16 cellular contexts compared by ENCODE assay signal in the genomic region with DNA sequence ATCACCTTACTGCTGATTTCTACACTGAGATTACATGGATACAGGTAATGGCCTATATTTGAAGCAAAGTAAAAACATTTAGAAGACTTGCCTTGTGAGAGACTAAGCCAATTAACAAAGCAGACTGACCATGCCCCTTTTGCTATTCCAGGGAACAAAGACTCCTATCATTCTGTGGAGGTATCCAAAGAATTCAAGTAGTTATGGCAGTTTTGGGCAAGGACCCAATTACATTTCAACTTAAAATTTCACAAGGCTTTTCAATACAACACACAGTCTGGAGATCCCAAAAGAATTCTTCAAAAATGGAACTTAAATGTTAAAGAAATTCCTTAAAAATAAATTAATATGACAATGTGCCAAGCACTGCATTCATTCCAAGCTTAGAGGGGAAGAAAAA.
DNase-seq lines count a peak whose midpoint lies in the region; TF ChIP-seq lines count a peak whose summit lies in the region.
"Had no signal": no experiment of that assay in that cellular context is flagged by ENCODE, and none has a peak within 500 bp of the region (broad histone marks: within the 10 kb centered on the region; RNA-seq: fewer than 3 reads in every experiment).

No MANE protein-coding gene starts in this region.

- 0 out of 2 replicates have a peak, but pooled peaks cover 6% of the 10 kb centered on the region for H3K36me3 Mint-ChIP-seq in HFFc6 (ENCODE audit: low read depth)
- H3K36me3 Mint-ChIP-seq: CD4-positive, alpha-beta memory T cell had no signal

- H3K9me3 ChIP-seq in smooth muscle cell (replicated peaks; ENCODE audit: low read depth) = no peaks in the 10 kb centered on the region
- H3K9me3 ChIP-seq: esophagus squamous epithelium had no signal

- TF ChIP-seq CTCF in AG10803 (conservative IDR thresholded peaks at IDR 0.05; ENCODE audit: low read length) (no peak), HFFc6 (IDR thresholded peaks at IDR 0.05) (no peak), cardiac fibroblast (IDR thresholded peaks at IDR 0.05; ENCODE audit: low read depth, low read length) (no peak), GM13977 (IDR thresholded peaks at IDR 0.05; ENCODE audit: extremely low read depth, insufficient read depth, missing control alignments) (no peak), smooth muscle cell (IDR thresholded peaks at IDR 0.05; ENCODE audit: borderline replicate concordance, insufficient read depth, poor library complexity, severe bottlenecking) (no peak)

- in situ Hi-C loops in GM13977 (cut with MboI; ENCODE audit: low pct_unique_long_range_greater_than_20kb, low sequenced_read_pairs, unreplicated experiment) = no loop called here

- H3K4me1 ChIP-seq in smooth muscle cell (ENCODE audit: low read depth) = peaks cover 9% of the 10 kb centered on the region

- H2AFZ ChIP-seq in smooth muscle cell (ENCODE audit: low read depth) = no peak overlapping the region

- no peak overlapping the region for H3K4me3 Mint-ChIP-seq in HFFc6
- H3K4me3 Mint-ChIP-seq: activated CD8-positive, alpha-beta T cell treated with anti-CD3 and anti-CD28 coated beads for 36 hours; CD4-positive, alpha-beta memory T cell; effector memory CD8-positive, alpha-beta T cell had no signal

- H4K20me1 ChIP-seq in smooth muscle cell (ENCODE audit: low read depth) = no peaks in the 10 kb centered on the region

- no peaks in the 10 kb centered on the region for H3F3A ChIP-seq in smooth muscle cell (ENCODE audit: low read depth)

- no peaks in the 10 kb centered on the region for H3K9me3 Mint-ChIP-seq in HFFc6
- H3K9me3 Mint-ChIP-seq: activated CD8-positive, alpha-beta T cell treated with anti-CD3 and anti-CD28 coated beads for 36 hours; CD4-positive, alpha-beta memory T cell; effector memory CD8-positive, alpha-beta T cell had no signal

- H3K36me3 ChIP-seq in smooth muscle cell (ENCODE audit: low read depth) = no peaks in the 10 kb centered on the region
- H3K36me3 ChIP-seq: esophagus squamous epithelium had no signal

- no peak overlapping the region for H3K9ac ChIP-seq in smooth muscle cell (ENCODE audit: low read depth)

- H3K27me3 Mint-ChIP-seq in HFFc6 (ENCODE audit: insufficient read depth) = no peaks in the 10 kb centered on the region
- H3K27me3 Mint-ChIP-seq: activated CD8-positive, alpha-beta T cell treated with anti-CD3 and anti-CD28 coated beads for 36 hours; effector memory CD8-positive, alpha-beta T cell had no signal

- H3K4me3 ChIP-seq in AG10803 (ENCODE audit: low read length) = no peak overlapping the region
- H3K4me3 ChIP-seq in cardiac fibroblast (replicated peaks in 1 of 2; ENCODE audit: low read depth in 2 of 2, low read length in 2 of 2) = no peak overlapping the region
- H3K4me3 ChIP-seq in smooth muscle cell = no peak overlapping the region
- H3K4me3 ChIP-seq: esophagus squamous epithelium, lung had no signal

- no peak overlapping the region for H3K4me2 ChIP-seq in smooth muscle cell

- H3K4me1 Mint-ChIP-seq in HFFc6 (ENCODE audit: low read depth) = peaks cover 31% of the 10 kb centered on the region

- H3K27me3 ChIP-seq in smooth muscle cell (ENCODE audit: low read depth) = no peaks in the 10 kb centered on the region
- H3K27me3 ChIP-seq: esophagus squamous epithelium had no signal

- DNase-seq in AG10803 (ENCODE audit: low read depth) = peak; percentile 85
- peak; percentile 24 for DNase-seq in HFFc6
- peak; percentile 22 to 85 for DNase-seq in cardiac fibroblast (ENCODE audit: low read depth in 2 of 2)
- peak; percentile 14 for DNase-seq in iris pigment epithelial cell (ENCODE audit: low read depth)
- DNase-seq in NCI-H774 (lab: John Stamatoyannopoulos, UW) = no peak
- no peak for DNase-seq in GM13977 (ENCODE audit: low spot score)
- no peak for DNase-seq in GF-D8 (lab: John Stamatoyannopoulos, UW)
- no peak for DNase-seq in smooth muscle cell (lab: John Stamatoyannopoulos, UW; ENCODE audit: unreplicated experiment)
- DNase-seq: activated CD8-positive, alpha-beta T cell treated with anti-CD3 and anti-CD28 coated beads for 36 hours; CD4-positive, alpha-beta memory T cell; effector memory CD8-positive, alpha-beta T cell; esophagus squamous epithelium; islet precursor cell; NCI-H1417 treated with DMSO at 0.1 percent for 48 hours; NCI-H524 treated with DMSO at 0.1 percent for 48 hours had no signal

- no peaks in the 10 kb centered on the region for H3K79me2 ChIP-seq in smooth muscle cell (ENCODE audit: low read depth)

- no peak overlapping the region for H3K27ac Mint-ChIP-seq in HFFc6
- H3K27ac Mint-ChIP-seq: activated CD8-positive, alpha-beta T cell treated with anti-CD3 and anti-CD28 coated beads for 36 hours; CD4-positive, alpha-beta memory T cell; effector memory CD8-positive, alpha-beta T cell had no signal

- no peak overlapping the region for H3K27ac ChIP-seq in smooth muscle cell (ENCODE audit: low read depth)
- H3K27ac ChIP-seq: esophagus squamous epithelium had no signal

Comparison
In these comparisons a context has a peak if more than half of its experiments do, and no peak if none do; other contexts are left out.
1. DNase-seq: peak in AG10803 (single experiment), HFFc6 (single experiment), cardiac fibroblast (2 of 2) and iris pigment epithelial cell (single experiment); none in NCI-H774 (single experiment), GM13977 (single experiment), GF-D8 (single experiment) and smooth muscle cell (single experiment).